1 cellular context compared by ENCODE assay signal in genomic region chr18:8705280-8705940, GRCh38.
TF ChIP-seq lines count a peak whose summit lies in the region.

TSS of gene MTCL1 (plus strand) at chr18:8705556. CDS start at chr18:8705661, 105 bp downstream.

TF ChIP-seq in A549, 52 proteins besides CTCF, POLR2A, EP300 and RAD21 (continued from another document):
- TF ChIP-seq REST (IDR thresholded peaks at IDR 0.05) (no peak), BCL3 (IDR thresholded peaks at IDR 0.05) (0 out of 3 replicates have a peak, but pooled peaks have one; percentile 7), HOXB5 (CRISPR knock-in tag; IDR thresholded peaks at IDR 0.05) (no peak), SREBF2 (IDR thresholded peaks at IDR 0.05) (no peak), RFX5 (IDR thresholded peaks at IDR 0.05) (no peak), HDAC2 (IDR thresholded peaks at IDR 0.05) (no peak), ATOH8 (CRISPR knock-in tag; IDR thresholded peaks at IDR 0.05; ENCODE audit: low read depth) (no peak)
